1 cellular context compared by ENCODE assay signal in genomic region chr15:25787855-25788521, GRCh38.
TF ChIP-seq lines count a peak whose summit lies in the region.

No MANE protein-coding gene starts in this region.

TF ChIP-seq in HepG2, 621 proteins besides CTCF, POLR2A, EP300 and RAD21 (continued from another document and continues in another):
- TF ChIP-seq, protein P1, sequence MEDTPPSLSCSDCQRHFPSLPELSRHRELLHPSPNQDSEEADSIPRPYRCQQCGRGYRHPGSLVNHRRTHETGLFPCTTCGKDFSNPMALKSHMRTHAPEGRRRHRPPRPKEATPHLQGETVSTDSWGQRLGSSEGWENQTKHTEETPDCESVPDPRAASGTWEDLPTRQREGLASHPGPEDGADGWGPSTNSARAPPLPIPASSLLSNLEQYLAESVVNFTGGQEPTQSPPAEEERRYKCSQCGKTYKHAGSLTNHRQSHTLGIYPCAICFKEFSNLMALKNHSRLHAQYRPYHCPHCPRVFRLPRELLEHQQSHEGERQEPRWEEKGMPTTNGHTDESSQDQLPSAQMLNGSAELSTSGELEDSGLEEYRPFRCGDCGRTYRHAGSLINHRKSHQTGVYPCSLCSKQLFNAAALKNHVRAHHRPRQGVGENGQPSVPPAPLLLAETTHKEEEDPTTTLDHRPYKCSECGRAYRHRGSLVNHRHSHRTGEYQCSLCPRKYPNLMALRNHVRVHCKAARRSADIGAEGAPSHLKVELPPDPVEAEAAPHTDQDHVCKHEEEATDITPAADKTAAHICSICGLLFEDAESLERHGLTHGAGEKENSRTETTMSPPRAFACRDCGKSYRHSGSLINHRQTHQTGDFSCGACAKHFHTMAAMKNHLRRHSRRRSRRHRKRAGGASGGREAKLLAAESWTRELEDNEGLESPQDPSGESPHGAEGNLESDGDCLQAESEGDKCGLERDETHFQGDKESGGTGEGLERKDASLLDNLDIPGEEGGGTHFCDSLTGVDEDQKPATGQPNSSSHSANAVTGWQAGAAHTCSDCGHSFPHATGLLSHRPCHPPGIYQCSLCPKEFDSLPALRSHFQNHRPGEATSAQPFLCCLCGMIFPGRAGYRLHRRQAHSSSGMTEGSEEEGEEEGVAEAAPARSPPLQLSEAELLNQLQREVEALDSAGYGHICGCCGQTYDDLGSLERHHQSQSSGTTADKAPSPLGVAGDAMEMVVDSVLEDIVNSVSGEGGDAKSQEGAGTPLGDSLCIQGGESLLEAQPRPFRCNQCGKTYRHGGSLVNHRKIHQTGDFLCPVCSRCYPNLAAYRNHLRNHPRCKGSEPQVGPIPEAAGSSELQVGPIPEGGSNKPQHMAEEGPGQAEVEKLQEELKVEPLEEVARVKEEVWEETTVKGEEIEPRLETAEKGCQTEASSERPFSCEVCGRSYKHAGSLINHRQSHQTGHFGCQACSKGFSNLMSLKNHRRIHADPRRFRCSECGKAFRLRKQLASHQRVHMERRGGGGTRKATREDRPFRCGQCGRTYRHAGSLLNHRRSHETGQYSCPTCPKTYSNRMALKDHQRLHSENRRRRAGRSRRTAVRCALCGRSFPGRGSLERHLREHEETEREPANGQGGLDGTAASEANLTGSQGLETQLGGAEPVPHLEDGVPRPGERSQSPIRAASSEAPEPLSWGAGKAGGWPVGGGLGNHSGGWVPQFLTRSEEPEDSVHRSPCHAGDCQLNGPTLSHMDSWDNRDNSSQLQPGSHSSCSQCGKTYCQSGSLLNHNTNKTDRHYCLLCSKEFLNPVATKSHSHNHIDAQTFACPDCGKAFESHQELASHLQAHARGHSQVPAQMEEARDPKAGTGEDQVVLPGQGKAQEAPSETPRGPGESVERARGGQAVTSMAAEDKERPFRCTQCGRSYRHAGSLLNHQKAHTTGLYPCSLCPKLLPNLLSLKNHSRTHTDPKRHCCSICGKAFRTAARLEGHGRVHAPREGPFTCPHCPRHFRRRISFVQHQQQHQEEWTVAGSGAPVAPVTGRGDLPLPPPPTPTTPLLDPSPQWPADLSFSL (CRISPR knock-in tag; IDR thresholded peaks at IDR 0.05): no peak
- TF ChIP-seq SIX4 (CRISPR knock-in tag; IDR thresholded peaks at IDR 0.05): no peak
- TF ChIP-seq GTF3A (CRISPR knock-in tag; conservative IDR thresholded peaks at IDR 0.05): no peak
- TF ChIP-seq NFE2L2 (IDR thresholded peaks at IDR 0.05; ENCODE audit: low read length): no peak
- TF ChIP-seq, protein P2, sequence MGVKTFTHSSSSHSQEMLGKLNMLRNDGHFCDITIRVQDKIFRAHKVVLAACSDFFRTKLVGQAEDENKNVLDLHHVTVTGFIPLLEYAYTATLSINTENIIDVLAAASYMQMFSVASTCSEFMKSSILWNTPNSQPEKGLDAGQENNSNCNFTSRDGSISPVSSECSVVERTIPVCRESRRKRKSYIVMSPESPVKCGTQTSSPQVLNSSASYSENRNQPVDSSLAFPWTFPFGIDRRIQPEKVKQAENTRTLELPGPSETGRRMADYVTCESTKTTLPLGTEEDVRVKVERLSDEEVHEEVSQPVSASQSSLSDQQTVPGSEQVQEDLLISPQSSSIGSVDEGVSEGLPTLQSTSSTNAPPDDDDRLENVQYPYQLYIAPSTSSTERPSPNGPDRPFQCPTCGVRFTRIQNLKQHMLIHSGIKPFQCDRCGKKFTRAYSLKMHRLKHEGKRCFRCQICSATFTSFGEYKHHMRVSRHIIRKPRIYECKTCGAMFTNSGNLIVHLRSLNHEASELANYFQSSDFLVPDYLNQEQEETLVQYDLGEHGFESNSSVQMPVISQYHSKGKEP (CRISPR knock-in tag; IDR thresholded peaks at IDR 0.05): no peak
- no peak for TF ChIP-seq ZNF776 (CRISPR knock-in tag; IDR thresholded peaks at IDR 0.05)
- TF ChIP-seq SMAD9 (CRISPR knock-in tag; IDR thresholded peaks at IDR 0.05): no peak
- TF ChIP-seq, protein P3, sequence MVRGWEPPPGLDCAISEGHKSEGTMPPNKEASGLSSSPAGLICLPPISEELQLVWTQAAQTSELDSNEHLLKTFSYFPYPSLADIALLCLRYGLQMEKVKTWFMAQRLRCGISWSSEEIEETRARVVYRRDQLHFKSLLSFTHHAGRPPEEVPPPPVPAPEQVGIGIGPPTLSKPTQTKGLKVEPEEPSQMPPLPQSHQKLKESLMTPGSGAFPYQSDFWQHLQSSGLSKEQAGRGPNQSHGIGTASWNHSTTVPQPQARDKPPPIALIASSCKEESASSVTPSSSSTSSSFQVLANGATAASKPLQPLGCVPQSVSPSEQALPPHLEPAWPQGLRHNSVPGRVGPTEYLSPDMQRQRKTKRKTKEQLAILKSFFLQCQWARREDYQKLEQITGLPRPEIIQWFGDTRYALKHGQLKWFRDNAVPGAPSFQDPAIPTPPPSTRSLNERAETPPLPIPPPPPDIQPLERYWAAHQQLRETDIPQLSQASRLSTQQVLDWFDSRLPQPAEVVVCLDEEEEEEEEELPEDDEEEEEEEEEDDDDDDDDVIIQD (CRISPR knock-in tag; IDR thresholded peaks at IDR 0.05; ENCODE audit: low read depth): 0 out of 2 replicates have a peak, but pooled peaks have one; percentile 11
- peak; percentile 34; the same call in 1 of the 2 replicates for TF ChIP-seq SAP130 (CRISPR knock-in tag; IDR thresholded peaks at IDR 0.05; ENCODE audit: low read depth)
- peak; percentile 96 for TF ChIP-seq ZBTB42 (CRISPR knock-in tag; IDR thresholded peaks at IDR 0.05)
- no peak for TF ChIP-seq ZNF777 (CRISPR knock-in tag; IDR thresholded peaks at IDR 0.05)
- TF ChIP-seq ZBTB7A (CRISPR knock-in tag; IDR thresholded peaks at IDR 0.05): no peak
- TF ChIP-seq, protein P4, sequence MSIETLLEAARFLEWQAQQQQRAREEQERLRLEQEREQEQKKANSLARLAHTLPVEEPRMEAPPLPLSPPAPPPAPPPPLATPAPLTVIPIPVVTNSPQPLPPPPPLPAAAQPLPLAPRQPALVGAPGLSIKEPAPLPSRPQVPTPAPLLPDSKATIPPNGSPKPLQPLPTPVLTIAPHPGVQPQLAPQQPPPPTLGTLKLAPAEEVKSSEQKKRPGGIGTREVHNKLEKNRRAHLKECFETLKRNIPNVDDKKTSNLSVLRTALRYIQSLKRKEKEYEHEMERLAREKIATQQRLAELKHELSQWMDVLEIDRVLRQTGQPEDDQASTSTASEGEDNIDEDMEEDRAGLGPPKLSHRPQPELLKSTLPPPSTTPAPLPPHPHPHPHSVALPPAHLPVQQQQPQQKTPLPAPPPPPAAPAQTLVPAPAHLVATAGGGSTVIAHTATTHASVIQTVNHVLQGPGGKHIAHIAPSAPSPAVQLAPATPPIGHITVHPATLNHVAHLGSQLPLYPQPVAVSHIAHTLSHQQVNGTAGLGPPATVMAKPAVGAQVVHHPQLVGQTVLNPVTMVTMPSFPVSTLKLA (IDR thresholded peaks at IDR 0.05): no peak
- no peak for TF ChIP-seq PCBP1 (IDR thresholded peaks at IDR 0.05; ENCODE audit: borderline replicate concordance, low read depth, low read length)
- TF ChIP-seq, protein P5, sequence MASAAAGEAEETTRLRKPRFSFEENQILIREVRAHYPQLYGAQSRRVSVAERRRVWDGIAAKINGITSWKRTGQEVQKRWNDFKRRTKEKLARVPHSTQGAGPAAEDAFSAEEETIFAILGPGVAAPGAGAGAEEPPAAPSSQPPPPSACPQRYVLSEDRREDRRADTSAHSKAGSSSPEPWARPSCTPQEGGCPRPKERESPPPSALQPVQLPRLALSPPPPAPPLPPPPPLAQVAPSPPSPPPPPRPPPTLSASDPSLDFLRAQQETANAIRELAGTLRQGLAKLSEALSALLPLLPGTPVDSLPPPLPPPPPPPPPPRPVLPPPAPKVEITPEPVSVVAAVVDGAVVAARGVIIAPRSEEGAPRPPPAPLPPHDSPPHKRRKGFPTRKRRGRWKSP (CRISPR knock-in tag; IDR thresholded peaks at IDR 0.05): no peak
- TF ChIP-seq ZNF510 (CRISPR knock-in tag; IDR thresholded peaks at IDR 0.05; ENCODE audit: low read depth): no peak
- no peak for TF ChIP-seq PRPF4 (IDR thresholded peaks at IDR 0.05; ENCODE audit: low read depth, low read length, poor library complexity, severe bottlenecking)
- no peak for TF ChIP-seq KLF13 (CRISPR knock-in tag; IDR thresholded peaks at IDR 0.05)
- no peak for TF ChIP-seq RFX3 (CRISPR knock-in tag; IDR thresholded peaks at IDR 0.05)
- TF ChIP-seq NR2F2 (IDR thresholded peaks at IDR 0.05; ENCODE audit: borderline replicate concordance, low read depth): no peak
- TF ChIP-seq PBX2 (CRISPR knock-in tag; IDR thresholded peaks at IDR 0.05): no peak
- TF ChIP-seq, protein P6, sequence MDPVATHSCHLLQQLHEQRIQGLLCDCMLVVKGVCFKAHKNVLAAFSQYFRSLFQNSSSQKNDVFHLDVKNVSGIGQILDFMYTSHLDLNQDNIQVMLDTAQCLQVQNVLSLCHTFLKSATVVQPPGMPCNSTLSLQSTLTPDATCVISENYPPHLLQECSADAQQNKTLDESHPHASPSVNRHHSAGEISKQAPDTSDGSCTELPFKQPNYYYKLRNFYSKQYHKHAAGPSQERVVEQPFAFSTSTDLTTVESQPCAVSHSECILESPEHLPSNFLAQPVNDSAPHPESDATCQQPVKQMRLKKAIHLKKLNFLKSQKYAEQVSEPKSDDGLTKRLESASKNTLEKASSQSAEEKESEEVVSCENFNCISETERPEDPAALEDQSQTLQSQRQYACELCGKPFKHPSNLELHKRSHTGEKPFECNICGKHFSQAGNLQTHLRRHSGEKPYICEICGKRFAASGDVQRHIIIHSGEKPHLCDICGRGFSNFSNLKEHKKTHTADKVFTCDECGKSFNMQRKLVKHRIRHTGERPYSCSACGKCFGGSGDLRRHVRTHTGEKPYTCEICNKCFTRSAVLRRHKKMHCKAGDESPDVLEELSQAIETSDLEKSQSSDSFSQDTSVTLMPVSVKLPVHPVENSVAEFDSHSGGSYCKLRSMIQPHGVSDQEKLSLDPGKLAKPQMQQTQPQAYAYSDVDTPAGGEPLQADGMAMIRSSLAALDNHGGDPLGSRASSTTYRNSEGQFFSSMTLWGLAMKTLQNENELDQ (CRISPR knock-in tag; IDR thresholded peaks at IDR 0.05; ENCODE audit: borderline replicate concordance): no peak
- no peak for TF ChIP-seq ZGPAT (CRISPR knock-in tag; IDR thresholded peaks at IDR 0.05)
- no peak for TF ChIP-seq ISL2 (CRISPR knock-in tag; IDR thresholded peaks at IDR 0.05)
- no peak for TF ChIP-seq JDP2 (CRISPR knock-in tag; IDR thresholded peaks at IDR 0.05; ENCODE audit: borderline replicate concordance)
- TF ChIP-seq BRCA1 (CRISPR knock-in tag; IDR thresholded peaks at IDR 0.05): no peak
- no peak for TF ChIP-seq ZNF362 (CRISPR knock-in tag; IDR thresholded peaks at IDR 0.05; ENCODE audit: borderline replicate concordance)
- TF ChIP-seq, protein P7, sequence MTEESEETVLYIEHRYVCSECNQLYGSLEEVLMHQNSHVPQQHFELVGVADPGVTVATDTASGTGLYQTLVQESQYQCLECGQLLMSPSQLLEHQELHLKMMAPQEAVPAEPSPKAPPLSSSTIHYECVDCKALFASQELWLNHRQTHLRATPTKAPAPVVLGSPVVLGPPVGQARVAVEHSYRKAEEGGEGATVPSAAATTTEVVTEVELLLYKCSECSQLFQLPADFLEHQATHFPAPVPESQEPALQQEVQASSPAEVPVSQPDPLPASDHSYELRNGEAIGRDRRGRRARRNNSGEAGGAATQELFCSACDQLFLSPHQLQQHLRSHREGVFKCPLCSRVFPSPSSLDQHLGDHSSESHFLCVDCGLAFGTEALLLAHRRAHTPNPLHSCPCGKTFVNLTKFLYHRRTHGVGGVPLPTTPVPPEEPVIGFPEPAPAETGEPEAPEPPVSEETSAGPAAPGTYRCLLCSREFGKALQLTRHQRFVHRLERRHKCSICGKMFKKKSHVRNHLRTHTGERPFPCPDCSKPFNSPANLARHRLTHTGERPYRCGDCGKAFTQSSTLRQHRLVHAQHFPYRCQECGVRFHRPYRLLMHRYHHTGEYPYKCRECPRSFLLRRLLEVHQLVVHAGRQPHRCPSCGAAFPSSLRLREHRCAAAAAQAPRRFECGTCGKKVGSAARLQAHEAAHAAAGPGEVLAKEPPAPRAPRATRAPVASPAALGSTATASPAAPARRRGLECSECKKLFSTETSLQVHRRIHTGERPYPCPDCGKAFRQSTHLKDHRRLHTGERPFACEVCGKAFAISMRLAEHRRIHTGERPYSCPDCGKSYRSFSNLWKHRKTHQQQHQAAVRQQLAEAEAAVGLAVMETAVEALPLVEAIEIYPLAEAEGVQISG (CRISPR knock-in tag; IDR thresholded peaks at IDR 0.05): no peak
- TF ChIP-seq ZNF720 (CRISPR knock-in tag; IDR thresholded peaks at IDR 0.05): no peak
- TF ChIP-seq ZBTB7B (CRISPR knock-in tag; IDR thresholded peaks at IDR 0.05): no peak
- TF ChIP-seq ZNF660 (CRISPR knock-in tag; IDR thresholded peaks at IDR 0.05; ENCODE audit: borderline replicate concordance, low read depth): no peak
- no peak for TF ChIP-seq WIZ (CRISPR knock-in tag; IDR thresholded peaks at IDR 0.05)
- TF ChIP-seq KLF16 (CRISPR knock-in tag; IDR thresholded peaks at IDR 0.05): no peak
- no peak for TF ChIP-seq ZNF383 (CRISPR knock-in tag; IDR thresholded peaks at IDR 0.05; ENCODE audit: borderline replicate concordance)
- no peak for TF ChIP-seq KDM5B (CRISPR knock-in tag; IDR thresholded peaks at IDR 0.05; ENCODE audit: borderline replicate concordance)
- no peak for TF ChIP-seq ATF7 (IDR thresholded peaks at IDR 0.05)
- no peak for TF ChIP-seq ATF7 (CRISPR knock-in tag; IDR thresholded peaks at IDR 0.05)
